15 cellular contexts compared by ENCODE assay signal in the genomic region with DNA sequence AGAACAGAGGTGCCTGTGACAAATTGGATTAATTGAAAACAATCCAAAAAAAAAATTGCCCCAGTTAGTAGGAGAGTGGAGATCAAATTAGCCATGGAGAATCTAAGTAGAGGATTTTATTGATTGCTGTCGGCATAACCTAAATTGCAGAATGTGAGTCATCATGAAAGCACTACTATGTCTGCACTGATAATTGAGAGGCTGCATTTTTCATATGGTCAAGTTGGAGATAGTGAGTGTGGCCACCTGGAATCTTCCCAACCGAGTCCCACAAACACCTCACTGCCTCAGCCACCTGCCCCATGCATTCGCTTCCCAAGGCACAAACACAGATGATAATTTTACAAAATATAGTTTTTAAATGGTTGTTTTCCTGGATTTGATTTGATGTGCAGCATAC.
DNase-seq lines count a peak whose midpoint lies in the region; ATAC-seq and FAIRE-seq lines count a peak whose summit lies in the region.
"Had no signal": no experiment of that assay in that cellular context is flagged by ENCODE, and none has a peak within 500 bp of the region (broad histone marks: within the 10 kb centered on the region; RNA-seq: fewer than 3 reads in every experiment).

No MANE protein-coding gene starts in this region.

- no peak for FAIRE-seq in GM19239 (lab: Jason Lieb, UNC)
- FAIRE-seq: A549 had no signal

- ATAC-seq in GM18870 (IDR thresholded peaks at IDR 0.05; ENCODE audit: unreplicated experiment): no peak
- ATAC-seq: A549 had no signal

- peak; percentile 81 for DNase-seq in G401 (ENCODE audit: low spot score)
- DNase-seq in NCI-H69 (lab: John Stamatoyannopoulos, UW): peak; percentile 23
- DNase-seq in cerebellum (ENCODE audit: low spot score): peak; percentile 52
- DNase-seq in GM19239 (ENCODE audit: insufficient read length, low spot score): no peak
- no peak for DNase-seq in RPMI8226
- DNase-seq: BE2C; CD4-positive, alpha-beta memory T cell; DMS79; GF-D8; HCEC 1CT had no signal

- H3K27ac ChIP-seq in temporal lobe (ENCODE audit: low read depth, low read length): peak overlapping the region; percentile 5
- H3K27ac ChIP-seq: A549, C4-2B, HL-60 had no signal

- in situ Hi-C loops in G401 (cut with HindIII; ENCODE audit: low sequenced_read_pairs): no loop called here

Comparison
In these comparisons a context has a peak if more than half of its experiments do, and no peak if none do; other contexts are left out.
1. DNase-seq: peak in G401 (single experiment), NCI-H69 (single experiment) and cerebellum (single experiment); none in GM19239 (single experiment) and RPMI8226 (single experiment).